ENCODE assay signal across 16 cellular contexts in genomic region chr1:67019121-67019520, GRCh38. TPM values are rescaled to one million over a fixed set of nuclear protein-coding genes. Genes with fewer than 3 reads are reported as not detected.
A peak's percentile ranks its signal among the peaks of the same experiment; 100 is the strongest.
DNase-seq lines count a peak whose midpoint lies in the region; ATAC-seq and TF ChIP-seq lines count a peak whose summit lies in the region.
"Had no signal": no experiment of that assay in that cellular context is flagged by ENCODE, and none has a peak within 500 bp of the region (broad histone marks: within the 10 kb centered on the region; RNA-seq: fewer than 3 reads in every experiment).

No MANE protein-coding gene starts in this region.

- no peaks in the 10 kb centered on the region for H3K27me3 Mint-ChIP-seq in CD14-positive monocyte (ENCODE audit: low read depth in 3 of 3)
- H3K27me3 Mint-ChIP-seq: stimulated activated memory B cell treated with anti-CD40 and anti-IgM and Interleukin-4, amounts not matched to agents 10 μg/mL and 1 μg/mL and 100 μg/mL, for 72 hours had no signal

- H3K9me3 Mint-ChIP-seq in CD14-positive monocyte: no peaks in the 10 kb centered on the region
- H3K9me3 Mint-ChIP-seq: stimulated activated memory B cell treated with anti-CD40 and anti-IgM and Interleukin-4, amounts not matched to agents 10 μg/mL and 1 μg/mL and 100 μg/mL, for 72 hours had no signal

- H3K4me1 ChIP-seq in GM23248 (ENCODE audit: insufficient read depth) (peaks cover 28% of the 10 kb centered on the region), ascending aorta (peaks cover 0 to 33% of the 10 kb centered on the region in 2 donors), skeletal muscle tissue (ENCODE audit: control insufficient read depth in 3 of 3, insufficient read depth in 3 of 3, low read length in 3 of 3) (peaks cover 2 to 8% (median 2%) of the 10 kb centered on the region in 3 donors), lower lobe of right lung (peaks cover 21% of the 10 kb centered on the region)

- H3K9me3 ChIP-seq in GM23248 (ENCODE audit: low read depth): no peaks in the 10 kb centered on the region
- H3K9me3 ChIP-seq in ascending aorta: no peaks in the 10 kb centered on the region
- no peaks in the 10 kb centered on the region for H3K9me3 ChIP-seq in skeletal muscle tissue (ENCODE audit: control insufficient read depth in 3 of 3, low read length in 3 of 3)
- no peaks in the 10 kb centered on the region for H3K9me3 ChIP-seq in lower lobe of right lung
- H3K9me3 ChIP-seq: pancreas had no signal

- H3K36me3 ChIP-seq in GM23248 (ENCODE audit: low read depth) (peaks cover 18% of the 10 kb centered on the region; the same call in 1 of the 2 replicates), ascending aorta (peaks cover 0 to 5% of the 10 kb centered on the region in 2 donors), skeletal muscle tissue (ENCODE audit: control insufficient read depth in 3 of 3, insufficient read depth in 3 of 3, low read length in 3 of 3) (peaks cover 7 to 38% (median 20%) of the 10 kb centered on the region in 3 donors), lower lobe of right lung (peaks cover 16% of the 10 kb centered on the region)
- H3K36me3 ChIP-seq: pancreas had no signal

- intact Hi-C loops in ascending aorta (cut with DNase I) (loop anchor here (2.0 to 10.0 kb wide), 2 partner anchors 34 to 416 kb away; partner anchors contain the start of gene SERBP1), CD14-positive monocyte (cut with micrococcal nuclease) (no loop called here), lower lobe of right lung (cut with DNase I) (no loop called here)

- peaks cover 28 to 37% of the 10 kb centered on the region in 2 donors for H3K36me3 Mint-ChIP-seq in CD14-positive monocyte

- H2AFZ ChIP-seq in GM23248: peak overlapping the region; percentile 22

- H3K4me1 Mint-ChIP-seq in CD14-positive monocyte: no peaks in the 10 kb centered on the region

- H3K4me3 Mint-ChIP-seq in CD14-positive monocyte: no peak overlapping the region
- H3K4me3 Mint-ChIP-seq: stimulated activated memory B cell treated with anti-CD40 and anti-IgM and Interleukin-4, amounts not matched to agents 10 μg/mL and 1 μg/mL and 100 μg/mL, for 72 hours had no signal

- in situ Hi-C loops in GM23248 (cut with MboI): no loop called here

- WGBS in GM23248 (ENCODE audit: low coverage in 1 of 2, low lambda C conversion rate in 2 of 2, missing lambda C conversion rate in 2 of 2), 2 experiments: 99% methylated on average over 4 of the region's 4 CpGs

- no peak overlapping the region for H3K9ac ChIP-seq in GM23248
- H3K9ac ChIP-seq in skeletal muscle tissue (ENCODE audit: low read depth in 1 of 3, low read length in 3 of 3): peak overlapping the region in 1 of 3 donors; percentile 1

- H3K27ac Mint-ChIP-seq in CD14-positive monocyte: no peak overlapping the region
- H3K27ac Mint-ChIP-seq: stimulated activated memory B cell treated with anti-CD40 and anti-IgM and Interleukin-4, amounts not matched to agents 10 μg/mL and 1 μg/mL and 100 μg/mL, for 72 hours had no signal

- no peak overlapping the region for H3K4me3 ChIP-seq in GM23248
- H3K4me3 ChIP-seq in ascending aorta: no peak overlapping the region
- no peak overlapping the region for H3K4me3 ChIP-seq in skeletal muscle tissue (ENCODE audit: low read length in 3 of 3)
- H3K4me3 ChIP-seq in lower lobe of right lung: no peak overlapping the region
- H3K4me3 ChIP-seq: GM12878, pancreas had no signal

- H3K4me2 ChIP-seq in GM23248 (ENCODE audit: unreplicated experiment): peak overlapping the region; percentile 45

- DNase-seq in GM23248: no peak
- DNase-seq in ascending aorta (ENCODE audit: low spot score in 2 of 2): no peak
- peak; percentile 83 for DNase-seq in islet precursor cell
- DNase-seq in CD14-positive monocyte (ENCODE audit: low spot score): no peak
- no peak for DNase-seq in lower lobe of right lung
- DNase-seq in NCI-H2029 (lab: John Stamatoyannopoulos, UW): no peak
- DNase-seq: activated CD4-positive, CD25-positive, alpha-beta regulatory T cell; activated effector memory CD4-positive, alpha-beta T cell treated with Interleukin-2 at 50 U/mL for 16 hours; H7; pancreas; SHP77; T-helper 2 cell had no signal

- no peak for ATAC-seq in HG03521 (IDR thresholded peaks at IDR 0.05; ENCODE audit: unreplicated experiment)
- no peak for ATAC-seq in lower lobe of right lung
- ATAC-seq: stimulated activated memory B cell treated with anti-CD40 and anti-IgM and Interleukin-4, amounts not matched to agents 10 μg/mL and 1 μg/mL and 100 μg/mL, for 72 hours had no signal

- H3K27me3 ChIP-seq in GM23248 (replicated peaks; ENCODE audit: insufficient read depth): no peaks in the 10 kb centered on the region
- H3K27me3 ChIP-seq in ascending aorta: no peaks in the 10 kb centered on the region
- no peaks in the 10 kb centered on the region for H3K27me3 ChIP-seq in skeletal muscle tissue (ENCODE audit: control insufficient read depth in 3 of 3, insufficient read depth in 3 of 3, low read length in 3 of 3)
- no peaks in the 10 kb centered on the region for H3K27me3 ChIP-seq in lower lobe of right lung (ENCODE audit: low read depth)
- H3K27me3 ChIP-seq: pancreas had no signal

- H3K27ac ChIP-seq in GM23248: peak overlapping the region; percentile 57
- H3K27ac ChIP-seq in ascending aorta: peak overlapping the region; percentile 87 to 90
- H3K27ac ChIP-seq in skeletal muscle tissue (ENCODE audit: low read depth, low read length): peak overlapping the region; percentile 67
- no peak overlapping the region for H3K27ac ChIP-seq in lower lobe of right lung

- no peaks in the 10 kb centered on the region for H4K20me1 ChIP-seq in GM23248 (ENCODE audit: insufficient read depth)

- peaks cover 4% of the 10 kb centered on the region; the same call in 1 of the 2 replicates for H3K79me2 ChIP-seq in GM23248 (ENCODE audit: insufficient read depth)

- H3F3A ChIP-seq in GM23248 (ENCODE audit: insufficient read depth): peaks cover 48% of the 10 kb centered on the region

- no peaks in the 10 kb centered on the region for H3K9me2 ChIP-seq in GM23248 (ENCODE audit: insufficient read depth)

- TF ChIP-seq CTCF in ascending aorta (IDR thresholded peaks at IDR 0.05) (no peak), CD14-positive monocyte (IDR thresholded peaks at IDR 0.05) (no peak), lower lobe of right lung (IDR thresholded peaks at IDR 0.05) (no peak)

RNA-seq across cellular contexts. Expression of gene SLC35D1, which starts 34.8 kb away (rescaled TPM):
- 13.4 and 14.9 TPM in 2 replicates for total RNA-seq in GM23248 (2014; rRNA removed; shearing (Covaris generic))
- polyA plus RNA-seq in GM23248 (2016; fragmentation: Nextera tagmentation; extraction: Ambion mirVana) (8.0 and 9.1 TPM in 2 replicates), CD14-positive monocyte (1 to 10 TPM; 2.2 to 3.3 TPM)
- total RNA-seq in ascending aorta (3.7 TPM), skeletal muscle tissue (7.8 TPM), lower lobe of right lung (5.6 TPM)
